In genomic region chr19:40284251-40284500, GRCh38 we compare ENCODE assay signal across 10 cellular contexts. TPM values are rescaled to one million over a fixed set of nuclear protein-coding genes. Genes with fewer than 3 reads are reported as not detected.
DNase-seq lines count a peak whose midpoint lies in the region; ATAC-seq and FAIRE-seq lines count a peak whose summit lies in the region.
"Had no signal": no experiment of that assay in that cellular context is flagged by ENCODE, and none has a peak within 500 bp of the region (broad histone marks: within the 10 kb centered on the region; RNA-seq: fewer than 3 reads in every experiment).

No MANE protein-coding gene starts in this region.

- H3K4me3 Mint-ChIP-seq in T-helper 2 cell treated with Interferon-gamma antibody and Interleukin-4, amounts not matched to agents 5 μg/mL and 100 μg/mL, for 36 hours, result peak overlapping the region; percentile 93

- ATAC-seq in HG03354 (IDR thresholded peaks at IDR 0.05; ENCODE audit: poor library complexity, severe bottlenecking, unreplicated experiment), result no peak

- peaks cover 66% of the 10 kb centered on the region for H3K4me1 ChIP-seq in adipocyte (ENCODE audit: control insufficient read depth, insufficient read depth, low read length)

- peak overlapping the region; percentile 87 for H3K27ac ChIP-seq in temporal lobe (ENCODE audit: low read depth, low read length)

- no peaks in the 10 kb centered on the region for H3K27me3 ChIP-seq in adipocyte (replicated peaks; ENCODE audit: control insufficient read depth, insufficient read depth, low read length)

- no peaks in the 10 kb centered on the region for H3K9me3 Mint-ChIP-seq in T-helper 2 cell treated with Interferon-gamma antibody and Interleukin-4, amounts not matched to agents 5 μg/mL and 100 μg/mL, for 36 hours

- H3K4me3 ChIP-seq in adipocyte (ENCODE audit: low read length), result peak overlapping the region; percentile 94

- H3K36me3 Mint-ChIP-seq in T-helper 2 cell treated with Interferon-gamma antibody and Interleukin-4, amounts not matched to agents 5 μg/mL and 100 μg/mL, for 36 hours (ENCODE audit: low read depth), result peaks cover 3% of the 10 kb centered on the region

- peak overlapping the region; percentile 95 for H3K27ac Mint-ChIP-seq in T-helper 2 cell treated with Interferon-gamma antibody and Interleukin-4, amounts not matched to agents 5 μg/mL and 100 μg/mL, for 36 hours

- no peak for DNase-seq in T-helper 2 cell treated with Interferon-gamma antibody and Interleukin-4, amounts not matched to agents 5 μg/mL and 100 μg/mL, for 36 hours (ENCODE audit: low spot score)
- DNase-seq in T-helper 2 cell, result no peak
- DNase-seq in adipocyte (ENCODE audit: low read depth), result no peak
- DNase-seq in kidney tubule cell (ENCODE audit: low spot score), result peak; percentile 28
- no peak for DNase-seq in NCI-H748 treated with DMSO at 0.1 percent for 48 hours (lab: John Stamatoyannopoulos, UW)
- no peak for DNase-seq in RCC 7860 (ENCODE audit: low spot score)
- DNase-seq: NCI-H187 had no signal

- H3K4me1 Mint-ChIP-seq in T-helper 2 cell treated with Interferon-gamma antibody and Interleukin-4, amounts not matched to agents 5 μg/mL and 100 μg/mL, for 36 hours (ENCODE audit: low read depth), result peaks cover 35% of the 10 kb centered on the region

- H3K9me3 ChIP-seq in adipocyte (ENCODE audit: control insufficient read depth, low read length), result no peaks in the 10 kb centered on the region

- H3K36me3 ChIP-seq in adipocyte (ENCODE audit: control insufficient read depth, insufficient read depth, low read length, severe bottlenecking), result no peaks in the 10 kb centered on the region

- peak overlapping the region; percentile 96 for H3K9ac ChIP-seq in adipocyte (ENCODE audit: low read length)

- no peaks in the 10 kb centered on the region for H3K27me3 Mint-ChIP-seq in T-helper 2 cell treated with Interferon-gamma antibody and Interleukin-4, amounts not matched to agents 5 μg/mL and 100 μg/mL, for 36 hours (ENCODE audit: low read depth)

- no peak for FAIRE-seq in RCC 7860 (lab: Jason Lieb, UNC)

RNA-seq across cellular contexts. Expression of gene AKT2, which starts 1.0 kb away (rescaled TPM):
- 36.9 TPM for total RNA-seq in temporal lobe

RNA-seq across cellular contexts. Expression of gene CCNP, which starts 57.7 kb away (rescaled TPM):
- 0.49 TPM for total RNA-seq in temporal lobe
- total RNA-seq: myocyte had no signal
